ENCODE assay signal across 8 cellular contexts in the genomic region with DNA sequence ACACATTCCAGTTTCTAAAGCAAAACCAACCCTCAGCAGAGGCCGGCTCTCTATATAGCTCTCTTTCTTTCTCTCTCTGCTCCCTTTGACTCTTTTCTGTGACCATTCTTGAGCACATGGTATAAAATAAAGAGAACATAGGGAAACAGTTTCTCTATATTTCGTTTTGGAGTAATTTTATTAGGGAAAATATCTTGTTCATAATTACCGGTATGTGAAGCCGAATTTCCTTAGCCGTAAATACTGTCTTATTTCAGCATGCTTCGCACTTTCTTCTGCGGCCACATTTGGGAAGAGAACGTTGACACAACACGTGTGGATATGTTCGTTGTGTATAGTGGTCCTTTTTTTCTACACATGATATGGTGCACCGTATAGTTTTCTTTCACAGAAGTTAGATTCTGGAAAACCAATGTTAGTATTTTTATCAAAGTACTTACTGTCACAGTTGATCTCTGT. TPM values are rescaled to one million over a fixed set of nuclear protein-coding genes. Genes with fewer than 3 reads are reported as not detected.
DNase-seq lines count a peak whose midpoint lies in the region; ATAC-seq and TF ChIP-seq lines count a peak whose summit lies in the region.

No MANE protein-coding gene starts in this region.

- peaks cover 5% of the 10 kb centered on the region for H3K36me3 Mint-ChIP-seq in T-helper 1 cell treated with Interleukin-12 subunit alpha and Interleukin-12 subunit beta and Interleukin-4 antibody, amounts not matched to agents 30 μg/mL and 1 μg/mL, for 36 hours (ENCODE audit: low read depth)
- H3K36me3 Mint-ChIP-seq in activated CD8-positive, alpha-beta T cell treated with anti-CD3 and anti-CD28 coated beads for 36 hours (ENCODE audit: low read depth): peaks cover 20% of the 10 kb centered on the region

- H3K4me1 ChIP-seq in iPS-20b (ENCODE audit: insufficient read depth, low read length) (peaks cover 19% of the 10 kb centered on the region; the same call in 1 of the 2 replicates), subcutaneous abdominal adipose tissue (ENCODE audit: control insufficient read depth in 5 of 5, insufficient read depth in 5 of 5, low read length in 5 of 5) (peaks cover 0 to 34% (median 29%) of the 10 kb centered on the region in 5 donors)

- H3K9me3 ChIP-seq in iPS-20b (ENCODE audit: insufficient read depth, low read depth, low read length) (no peaks in the 10 kb centered on the region), subcutaneous abdominal adipose tissue (ENCODE audit: control insufficient read depth in 5 of 5, low read length in 5 of 5) (no peaks in the 10 kb centered on the region)

- no peak for ATAC-seq in activated CD8-positive, alpha-beta T cell treated with anti-CD3 and anti-CD28 coated beads for 36 hours
- ATAC-seq in HG02981 (IDR thresholded peaks at IDR 0.05; ENCODE audit: unreplicated experiment): no peak

- CTCF ChIA-PET in activated CD8-positive, alpha-beta T cell treated with anti-CD3 and anti-CD28 coated beads for 36 hours (lab: Charles Lee): interaction anchor here (1.0 to 1.9 kb wide), 4 partner anchors 143 to 399 kb away, joined by 4 to 8 read pairs (median 4); no protein-coding TSS in a partner anchor

- H3K4me1 Mint-ChIP-seq in T-helper 1 cell treated with Interleukin-12 subunit alpha and Interleukin-12 subunit beta and Interleukin-4 antibody, amounts not matched to agents 30 μg/mL and 1 μg/mL, for 36 hours (ENCODE audit: low read depth): peaks cover 47% of the 10 kb centered on the region
- H3K4me1 Mint-ChIP-seq in activated CD8-positive, alpha-beta T cell treated with anti-CD3 and anti-CD28 coated beads for 36 hours (ENCODE audit: low read depth): peaks cover 38% of the 10 kb centered on the region

- POLR2A ChIA-PET in activated CD8-positive, alpha-beta T cell treated with anti-CD3 and anti-CD28 coated beads for 36 hours (lab: Charles Lee): interaction anchor here (1.0 to 1.9 kb wide), 7 partner anchors 8 to 144 kb away, joined by 3 to 8 read pairs (median 3); no protein-coding TSS in a partner anchor

- intact Hi-C loops in activated CD8-positive, alpha-beta T cell treated with anti-CD3 and anti-CD28 coated beads for 36 hours (cut with micrococcal nuclease): loop anchor here (10.0 kb wide), 2 partner anchors 181 to 311 kb away; no protein-coding TSS in a partner anchor

- H3K9ac ChIP-seq in iPS-20b (ENCODE audit: low read depth, low read length) (no peak overlapping the region), subcutaneous abdominal adipose tissue (ENCODE audit: low read length in 5 of 5) (peak overlapping the region in 1 of 5 donors; percentile 53)

- peaks cover 88% of the 10 kb centered on the region for H3K27me3 ChIP-seq in iPS-20b (ENCODE audit: insufficient read depth, low read length)
- H3K27me3 ChIP-seq in subcutaneous abdominal adipose tissue (ENCODE audit: control insufficient read depth in 5 of 5, insufficient read depth in 4 of 5, low read length in 5 of 5): peaks cover 20 to 57% (median 42%) of the 10 kb centered on the region in 5 donors

- peak overlapping the region; percentile 92 for H3K4me3 Mint-ChIP-seq in T-helper 1 cell treated with Interleukin-12 subunit alpha and Interleukin-12 subunit beta and Interleukin-4 antibody, amounts not matched to agents 30 μg/mL and 1 μg/mL, for 36 hours
- H3K4me3 Mint-ChIP-seq in activated CD8-positive, alpha-beta T cell treated with anti-CD3 and anti-CD28 coated beads for 36 hours: peak overlapping the region; percentile 96

- H3K36me3 ChIP-seq in iPS-20b (ENCODE audit: insufficient read depth, low read depth, low read length) (no peaks in the 10 kb centered on the region), subcutaneous abdominal adipose tissue (ENCODE audit: control insufficient read depth in 5 of 5, insufficient read depth in 5 of 5, low read length in 5 of 5) (no peaks in the 10 kb centered on the region)

- H3K27me3 Mint-ChIP-seq in T-helper 1 cell treated with Interleukin-12 subunit alpha and Interleukin-12 subunit beta and Interleukin-4 antibody, amounts not matched to agents 30 μg/mL and 1 μg/mL, for 36 hours (ENCODE audit: low read depth): peaks cover 22% of the 10 kb centered on the region
- H3K27me3 Mint-ChIP-seq in activated CD8-positive, alpha-beta T cell treated with anti-CD3 and anti-CD28 coated beads for 36 hours: peaks cover 7% of the 10 kb centered on the region

- H3K27ac ChIP-seq in iPS-20b (ENCODE audit: low read length): no peak overlapping the region
- no peak overlapping the region for H3K27ac ChIP-seq in subcutaneous abdominal adipose tissue (ENCODE audit: low read depth, low read length)

- DNase-seq in T-helper 1 cell: no peak
- DNase-seq in activated CD8-positive, alpha-beta T cell treated with anti-CD3 and anti-CD28 coated beads for 36 hours: no peak
- no peak for DNase-seq in activated gamma-delta T cell (lab: John Stamatoyannopoulos, UW)
- DNase-seq in MV-4-11 (lab: John Stamatoyannopoulos, UW): no peak

- H3K4me3 ChIP-seq in iPS-20b (ENCODE audit: low read length): peak overlapping the region; percentile 57; the same call in 1 of the 2 replicates
- H3K4me3 ChIP-seq in subcutaneous abdominal adipose tissue (ENCODE audit: low read depth in 1 of 5, low read length in 5 of 5): peak overlapping the region; percentile 73 to 86 (median 77)

- TF ChIP-seq CTCF in activated CD8-positive, alpha-beta T cell treated with anti-CD3 and anti-CD28 coated beads for 36 hours (IDR thresholded peaks at IDR 0.05): no peak

- no peaks in the 10 kb centered on the region for H3K9me3 Mint-ChIP-seq in T-helper 1 cell treated with Interleukin-12 subunit alpha and Interleukin-12 subunit beta and Interleukin-4 antibody, amounts not matched to agents 30 μg/mL and 1 μg/mL, for 36 hours
- H3K9me3 Mint-ChIP-seq in activated CD8-positive, alpha-beta T cell treated with anti-CD3 and anti-CD28 coated beads for 36 hours: no peaks in the 10 kb centered on the region

- peak overlapping the region; percentile 91 for H3K27ac Mint-ChIP-seq in T-helper 1 cell treated with Interleukin-12 subunit alpha and Interleukin-12 subunit beta and Interleukin-4 antibody, amounts not matched to agents 30 μg/mL and 1 μg/mL, for 36 hours
- peak overlapping the region; percentile 95 for H3K27ac Mint-ChIP-seq in activated CD8-positive, alpha-beta T cell treated with anti-CD3 and anti-CD28 coated beads for 36 hours

RNA-seq across cellular contexts. Expression of a gene that starts 4.9 kb away (rescaled TPM):
- 100 to 1,000 TPM; 178 to 182 TPM for total RNA-seq in activated CD8-positive, alpha-beta T cell treated with anti-CD3 and anti-CD28 coated beads for 36 hours
